31 cellular contexts compared by ENCODE assay signal in genomic region chr2:23160006-23160405, GRCh38.
A peak's percentile ranks its signal among the peaks of the same experiment; 100 is the strongest.
DNase-seq lines count a peak whose midpoint lies in the region; ATAC-seq, FAIRE-seq and TF ChIP-seq lines count a peak whose summit lies in the region.
"Had no signal": no experiment of that assay in that cellular context is flagged by ENCODE, and none has a peak within 500 bp of the region (broad histone marks: within the 10 kb centered on the region; RNA-seq: fewer than 3 reads in every experiment).

No MANE protein-coding gene starts in this region.

- no peaks in the 10 kb centered on the region for H3K27me3 Mint-ChIP-seq in activated T-helper 17 cell treated with anti-CD3 and anti-CD28 coated beads, Interleukin-2, amount 50 U/mL, for 72 hours
- H3K27me3 Mint-ChIP-seq: B cell; CD4-positive, CD25-positive, alpha-beta regulatory T cell; CD8-positive, alpha-beta memory T cell had no signal

- no peaks in the 10 kb centered on the region for H3K36me3 Mint-ChIP-seq in activated T-helper 17 cell treated with anti-CD3 and anti-CD28 coated beads, Interleukin-2, amount 50 U/mL, for 72 hours (ENCODE audit: low read depth)
- H3K36me3 Mint-ChIP-seq: CD14-positive monocyte; CD4-positive, alpha-beta memory T cell; CD4-positive, CD25-positive, alpha-beta regulatory T cell; CD8-positive, alpha-beta memory T cell; CD8-positive, alpha-beta T cell had no signal

- H3K4me3 Mint-ChIP-seq in activated T-helper 17 cell treated with anti-CD3 and anti-CD28 coated beads, Interleukin-2, amount 50 U/mL, for 72 hours: no peak overlapping the region
- H3K4me3 Mint-ChIP-seq: B cell; CD14-positive monocyte; CD4-positive, alpha-beta memory T cell; CD4-positive, alpha-beta T cell; CD4-positive, CD25-positive, alpha-beta regulatory T cell; CD8-positive, alpha-beta memory T cell; CD8-positive, alpha-beta T cell had no signal

- no peak for FAIRE-seq in H54 (lab: Jason Lieb, UNC)
- FAIRE-seq: A204.1, A549, D721Med had no signal

- DNase-seq in COLO829 (ENCODE audit: low spot score) (peak; percentile 57), RPMI7951 (ENCODE audit: low read depth) (peak; percentile 45), foreskin melanocyte (peak; percentile 59), H54 (ENCODE audit: insufficient read length, low spot score) (no peak), NCI-H146 treated with DMSO at 0.1 percent for 48 hours (lab: John Stamatoyannopoulos, UW; ENCODE audit: unreplicated experiment) (no peak)
- DNase-seq: 8988T; ACHN; AML-193; BE2C; C1 segment of cervical spinal cord; Caco-2; Calu3; CD4-positive, alpha-beta memory T cell; CD4-positive, alpha-beta T cell; CD4-positive, CD25-positive, alpha-beta regulatory T cell; CD8-positive, alpha-beta memory T cell; CD8-positive, alpha-beta T cell; COR-L47; DMS 273 treated with DMSO at 0.1 percent for 48 hours; DMS153; DMS53; DMS79; DMS79 treated with DMSO at 0.1 percent for 48 hours; DND-41; EL had no signal

- no peaks in the 10 kb centered on the region for H3K9me3 Mint-ChIP-seq in activated T-helper 17 cell treated with anti-CD3 and anti-CD28 coated beads, Interleukin-2, amount 50 U/mL, for 72 hours
- H3K9me3 Mint-ChIP-seq: CD14-positive monocyte; CD4-positive, alpha-beta memory T cell; CD4-positive, alpha-beta T cell; CD8-positive, alpha-beta T cell had no signal

- no peak for ATAC-seq in activated T-helper 17 cell treated with anti-CD3 and anti-CD28 coated beads, Interleukin-2, amount 50 U/mL, for 72 hours (replicated peaks)
- ATAC-seq: A549; CD8-positive, alpha-beta T cell had no signal

- TF ChIP-seq POLR2A in H54 (IDR thresholded peaks at IDR 0.05; ENCODE audit: low read depth, low read length): no peak

- no peak overlapping the region for H3K27ac Mint-ChIP-seq in activated T-helper 17 cell treated with anti-CD3 and anti-CD28 coated beads, Interleukin-2, amount 50 U/mL, for 72 hours
- H3K27ac Mint-ChIP-seq: B cell; CD14-positive monocyte; CD4-positive, alpha-beta memory T cell; CD4-positive, alpha-beta T cell; CD4-positive, CD25-positive, alpha-beta regulatory T cell; CD8-positive, alpha-beta memory T cell; CD8-positive, alpha-beta T cell had no signal

- H3K4me1 Mint-ChIP-seq in activated T-helper 17 cell treated with anti-CD3 and anti-CD28 coated beads, Interleukin-2, amount 50 U/mL, for 72 hours: no peaks in the 10 kb centered on the region
- H3K4me1 Mint-ChIP-seq: B cell; CD14-positive monocyte; CD4-positive, alpha-beta memory T cell; CD4-positive, CD25-positive, alpha-beta regulatory T cell; CD8-positive, alpha-beta memory T cell had no signal

Comparison
In these comparisons a context has a peak if more than half of its experiments do, and no peak if none do; other contexts are left out.
1. DNase-seq: peak in COLO829 (single experiment), RPMI7951 (single experiment) and foreskin melanocyte (single experiment); none in H54 (single experiment) and NCI-H146 treated with DMSO at 0.1 percent for 48 hours (single experiment).